In the genomic region with DNA sequence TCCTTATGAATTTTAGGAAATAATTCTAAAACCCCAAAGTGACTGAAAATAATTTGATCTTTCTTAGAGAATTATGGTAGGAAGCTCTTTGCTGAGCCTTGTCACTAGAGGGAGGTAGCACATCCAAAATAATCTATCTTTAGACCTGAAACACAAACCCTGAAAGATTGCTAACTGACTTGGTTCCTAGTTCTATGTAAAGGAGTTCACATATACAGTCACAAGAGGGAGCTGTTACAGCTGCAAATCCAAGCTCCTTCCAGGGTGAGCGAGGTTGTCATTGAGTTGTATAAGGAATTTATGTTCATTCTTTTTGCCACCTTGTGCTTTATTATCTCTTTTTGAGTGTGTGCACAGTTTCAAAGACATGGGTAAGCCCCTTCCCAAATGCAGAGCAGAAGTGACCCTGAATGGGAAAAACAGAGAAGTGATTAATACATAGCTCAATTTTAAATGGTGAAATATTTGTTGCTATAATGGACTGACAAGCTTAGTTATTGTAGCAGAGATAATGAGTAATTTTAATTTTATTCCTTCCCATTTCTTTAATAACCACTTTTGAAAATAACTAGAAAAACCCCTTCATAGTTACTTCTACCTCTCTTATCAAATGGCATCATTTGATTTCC, we compare ENCODE assay signal across 8 cellular contexts.
DNase-seq lines count a peak whose midpoint lies in the region; ATAC-seq and TF ChIP-seq lines count a peak whose summit lies in the region.

No MANE protein-coding gene starts in this region.

- H3K4me1 ChIP-seq in PC-9 (replicated peaks; ENCODE audit: insufficient read depth): no peaks in the 10 kb centered on the region
- H3K4me1 ChIP-seq in colonic mucosa: no peaks in the 10 kb centered on the region
- H3K4me1 ChIP-seq in mesenchymal stem cell (ENCODE audit: control insufficient read depth, insufficient read depth, low read depth, low read length): no peaks in the 10 kb centered on the region

- H3K36me3 ChIP-seq in PC-9 (ENCODE audit: low read depth) (no peaks in the 10 kb centered on the region), colonic mucosa (no peaks in the 10 kb centered on the region), mesenchymal stem cell (ENCODE audit: control insufficient read depth in 1 of 2, insufficient read depth in 2 of 2, low read depth in 1 of 2, low read length in 2 of 2) (no peaks in the 10 kb centered on the region)

- no peak overlapping the region for H2AK5ac ChIP-seq in mesenchymal stem cell (ENCODE audit: low read length, severe bottlenecking)

- H4K8ac ChIP-seq in mesenchymal stem cell (ENCODE audit: low read length): no peak overlapping the region

- no peaks in the 10 kb centered on the region for H3K9me2 ChIP-seq in PC-9 (ENCODE audit: insufficient read depth)

- H3K27ac ChIP-seq in PC-9 (no peak overlapping the region), colonic mucosa (no peak overlapping the region), mesenchymal stem cell (ENCODE audit: low read length, poor library complexity, severe bottlenecking) (no peak overlapping the region)

- ATAC-seq in HG03108 (IDR thresholded peaks at IDR 0.05; ENCODE audit: unreplicated experiment): no peak
- no peak for ATAC-seq in GM18861 (IDR thresholded peaks at IDR 0.05; ENCODE audit: unreplicated experiment)
- no peak for ATAC-seq in GM18519 (IDR thresholded peaks at IDR 0.05; ENCODE audit: low FRiP score, unreplicated experiment)

- no peak overlapping the region for H3K9ac ChIP-seq in colonic mucosa (ENCODE audit: low read depth in 2 of 2, low read length in 2 of 2)
- H3K9ac ChIP-seq in mesenchymal stem cell (ENCODE audit: low read length): no peak overlapping the region

- no peak overlapping the region for H3K4ac ChIP-seq in mesenchymal stem cell (ENCODE audit: low read depth in 1 of 2, low read length in 2 of 2)

- DNase-seq in ELF-1 (ENCODE audit: low read depth, low spot score) (peak; percentile 8), HEK293T (ENCODE audit: extremely low spot score) (peak; percentile 45), PC-9 (peak; percentile 15 to 47), colonic mucosa (no peak), mesenchymal stem cell (peak; percentile 68)

- no peak overlapping the region for H4K91ac ChIP-seq in mesenchymal stem cell (ENCODE audit: low read length)

- TF ChIP-seq CTCF in PC-9 (conservative IDR thresholded peaks at IDR 0.05) (peak; percentile 79), colonic mucosa (IDR thresholded peaks at IDR 0.05) (peak; percentile 48)

- 4% methylated on average over 1 of the region's 1 CpG for WGBS in mesenchymal stem cell

- H2BK120ac ChIP-seq in mesenchymal stem cell (ENCODE audit: low read depth, low read length): no peak overlapping the region

- H2AFZ ChIP-seq in PC-9 (no peak overlapping the region), mesenchymal stem cell (ENCODE audit: low read depth, low read length) (no peak overlapping the region)

- H2BK12ac ChIP-seq in mesenchymal stem cell (ENCODE audit: low read length in 2 of 2): no peak overlapping the region

- no peaks in the 10 kb centered on the region for H3K27me3 ChIP-seq in PC-9 (ENCODE audit: insufficient read depth, low read depth)
- H3K27me3 ChIP-seq in colonic mucosa: no peaks in the 10 kb centered on the region
- H3K27me3 ChIP-seq in mesenchymal stem cell (ENCODE audit: control insufficient read depth in 1 of 2, insufficient read depth in 1 of 2, low read length in 2 of 2): no peaks in the 10 kb centered on the region

- POLR2A ChIA-PET in HEK293T (lab: Yijun Ruan, JAX) (no interaction called here), PC-9 (lab: Charles Lee; ENCODE audit: unreplicated experiment) (interaction anchor here (0.7 to 0.8 kb wide), 2 partner anchors 26 to 42 kb away, joined by 7 to 8 read pairs; no protein-coding TSS in a partner anchor)

- no peaks in the 10 kb centered on the region for H3K79me2 ChIP-seq in PC-9 (ENCODE audit: low read depth)

- no peak overlapping the region for H2BK15ac ChIP-seq in mesenchymal stem cell (ENCODE audit: low read depth, poor library complexity, severe bottlenecking)

- no peak overlapping the region for H3K4me2 ChIP-seq in PC-9
- H3K4me2 ChIP-seq in mesenchymal stem cell (ENCODE audit: low read length, poor library complexity, severe bottlenecking): no peak overlapping the region

- no peak overlapping the region for H3K4me3 ChIP-seq in PC-9
- H3K4me3 ChIP-seq in colonic mucosa: no peak overlapping the region
- H3K4me3 ChIP-seq in mesenchymal stem cell (ENCODE audit: insufficient read depth in 1 of 2, low read depth in 1 of 2, low read length in 2 of 2): no peak overlapping the region

- no TSS peak for BruUV-seq in PC-9 (replicated peaks; lab: Mats Ljungman, UMichigan)

- H3K9me3 ChIP-seq in PC-9 (ENCODE audit: insufficient read depth, low read depth) (no peaks in the 10 kb centered on the region), colonic mucosa (no peaks in the 10 kb centered on the region), mesenchymal stem cell (ENCODE audit: control insufficient read depth, low read length) (no peaks in the 10 kb centered on the region)

- no peaks in the 10 kb centered on the region for H4K20me1 ChIP-seq in PC-9 (ENCODE audit: insufficient read depth)

- no peaks in the 10 kb centered on the region for H3K79me1 ChIP-seq in mesenchymal stem cell (replicated peaks; ENCODE audit: low read length, poor library complexity, severe bottlenecking)

- no peak overlapping the region for H3K14ac ChIP-seq in mesenchymal stem cell (ENCODE audit: low read length in 2 of 2)

- H3K18ac ChIP-seq in mesenchymal stem cell (ENCODE audit: low read depth in 1 of 2, low read length in 2 of 2): no peak overlapping the region

- H3F3A ChIP-seq in PC-9 (ENCODE audit: insufficient read depth, low read depth): no peaks in the 10 kb centered on the region

- intact Hi-C loops in PC-9 (cut with micrococcal nuclease; ENCODE audit: unreplicated experiment): no loop called here
- intact Hi-C loops in colonic mucosa (cut with DNase I): no loop called here

- H3K23ac ChIP-seq in mesenchymal stem cell (ENCODE audit: low read length in 2 of 2): no peak overlapping the region

- CTCF ChIA-PET in HEK293T (lab: Yijun Ruan, JAX) (interaction anchor here (0.5 to 1.5 kb wide), 20 partner anchors 16 to 1512 kb away, joined by 3 to 8 read pairs (median 4); no protein-coding TSS in a partner anchor), PC-9 (lab: Charles Lee) (interaction anchor here (0.7 to 2.2 kb wide), 15 partner anchors 11 to 355 kb away, joined by 3 to 18 read pairs (median 4); no protein-coding TSS in a partner anchor)

- H2BK5ac ChIP-seq in mesenchymal stem cell (ENCODE audit: low read depth, low read length, poor library complexity, severe bottlenecking): no peak overlapping the region

TF ChIP-seq in HEK293T, 16 proteins besides CTCF, POLR2A, EP300 and RAD21:
- TF ChIP-seq HDGF (IDR thresholded peaks at IDR 0.05; ENCODE audit: borderline replicate concordance) (no peak), SP1 (IDR thresholded peaks at IDR 0.05) (no peak), FOXM1 (IDR thresholded peaks at IDR 0.05; ENCODE audit: borderline replicate concordance) (no peak), BHLHE40 (IDR thresholded peaks at IDR 0.05; ENCODE audit: borderline replicate concordance) (no peak)
TF ChIP-seq in HEK293T: peak in this region for 0.
